In genomic region chr20:53550590-53551187, GRCh38 we compare ENCODE assay signal across 18 cellular contexts.
"Had no signal": no experiment of that assay in that cellular context is flagged by ENCODE, and none has a peak within 500 bp of the region (broad histone marks: within the 10 kb centered on the region; RNA-seq: fewer than 3 reads in every experiment).

No MANE protein-coding gene starts in this region.

- H3K9me3 ChIP-seq: gastrocnemius medialis, left lung, sigmoid colon, suprapubic skin, upper lobe of left lung had no signal

- H3K27ac Mint-ChIP-seq: activated CD4-positive, alpha-beta memory T cell treated with anti-CD3 and anti-CD28 coated beads, Interleukin-2, amount 10 ng/mL, durations not matched to agents 7 days and 5 days; activated CD4-positive, alpha-beta T cell treated with anti-CD3 and anti-CD28 coated beads for 36 hours; nephron had no signal

- H3K4me3 ChIP-seq: cardiac muscle cell, gastrocnemius medialis, left lung, sigmoid colon, suprapubic skin, upper lobe of left lung had no signal

- ATAC-seq: activated CD4-positive, alpha-beta T cell treated with anti-CD3 and anti-CD28 coated beads for 36 hours; gastrocnemius medialis; left lung; stimulated activated naive CD8-positive, alpha-beta T cell treated with anti-CD3 and anti-CD28 coated beads, Interleukin-15, Interleukin-2, amounts not matched to agents 100 U/mL and 50 U/mL, for 24 hours had no signal

- H3K4me3 Mint-ChIP-seq: activated CD4-positive, alpha-beta memory T cell treated with anti-CD3 and anti-CD28 coated beads, Interleukin-2, amount 10 ng/mL, durations not matched to agents 7 days and 5 days; activated CD4-positive, alpha-beta T cell treated with anti-CD3 and anti-CD28 coated beads for 36 hours; nephron had no signal

- H3K27me3 Mint-ChIP-seq: activated CD4-positive, alpha-beta memory T cell treated with anti-CD3 and anti-CD28 coated beads, Interleukin-2, amount 10 ng/mL, durations not matched to agents 7 days and 5 days; activated CD4-positive, alpha-beta T cell treated with anti-CD3 and anti-CD28 coated beads for 36 hours had no signal

- H3K36me3 ChIP-seq: cardiac muscle cell, gastrocnemius medialis, left lung, sigmoid colon, suprapubic skin, upper lobe of left lung had no signal

- H3K27ac ChIP-seq: cardiac muscle cell, gastrocnemius medialis, left lung, sigmoid colon, suprapubic skin, upper lobe of left lung had no signal

- H3K4me1 Mint-ChIP-seq: activated CD4-positive, alpha-beta memory T cell treated with anti-CD3 and anti-CD28 coated beads, Interleukin-2, amount 10 ng/mL, durations not matched to agents 7 days and 5 days had no signal

- DNase-seq: activated CD4-positive, alpha-beta memory T cell treated with anti-CD3 and anti-CD28 coated beads, Interleukin-2, amount 10 ng/mL, durations not matched to agents 7 days and 5 days; activated CD4-positive, alpha-beta T cell treated with anti-CD3 and anti-CD28 coated beads for 36 hours; activated gamma-delta T cell treated with Interleukin-2 at 50 U/mL for 16 hours; activated T-cell treated with anti-CD3 and anti-CD28 coated beads, Interleukin-2, amount 50 U/mL, for 48 hours; gastrocnemius medialis; left lung; mesendoderm; stimulated activated CD4-positive, alpha-beta T cell treated with anti-CD3 and anti-CD28 coated beads, Interleukin-12 subunit alpha, Interleukin-12 subunit beta, amount 100 ng/mL, for 4 hours; stimulated activated naive CD8-positive, alpha-beta T cell treated with anti-CD3 and anti-CD28 coated beads, Interleukin-15, Interleukin-2, amounts not matched to agents 100 U/mL and 50 U/mL, for 24 hours; T1000; upper lobe of left lung had no signal

- H3K4me1 ChIP-seq: gastrocnemius medialis, upper lobe of left lung had no signal

- H3K27me3 ChIP-seq: cardiac muscle cell, gastrocnemius medialis, left lung, sigmoid colon, suprapubic skin, upper lobe of left lung had no signal

- FAIRE-seq: astrocyte, colon, keratinocyte had no signal
